Comparison of ENCODE assay signal across 8 cellular contexts in genomic region chr4:98658287-98659105, GRCh38. TPM values are rescaled to one million over a fixed set of nuclear protein-coding genes. Genes with fewer than 3 reads are reported as not detected.
DNase-seq lines count a peak whose midpoint lies in the region; ATAC-seq, FAIRE-seq and TF ChIP-seq lines count a peak whose summit lies in the region.

TSS of gene TSPAN5 (minus strand) at chr4:98658611.

- H3K4me2 ChIP-seq in HepG2 (ENCODE audit: low read depth, low read length) = peak within 1 kb of the TSS; percentile 64

- peak within 1 kb of the TSS; percentile 41 for H3K27ac ChIP-seq in A673 (ENCODE audit: low read depth, low read length, poor library complexity, severe bottlenecking)
- no peak within 1 kb of the TSS for H3K27ac ChIP-seq in HepG2 (ENCODE audit: extremely low read length, insufficient read depth, low read length)

- TF ChIP-seq CTCF in A673 (conservative IDR thresholded peaks at IDR 0.05; ENCODE audit: low read depth, low read length) (no peak), HepG2 (CRISPR knock-in tag; IDR thresholded peaks at IDR 0.05) (no peak)

- no peak for TF ChIP-seq POLR2A in HepG2 (IDR thresholded peaks at IDR 0.05; ENCODE audit: insufficient read depth in 1 of 2, low read depth in 2 of 2, low read length in 2 of 2)

- H3K27me3 ChIP-seq in A673 (replicated peaks; ENCODE audit: insufficient read depth, low read depth, low read length, poor library complexity) (no peaks in the 10 kb centered on the region), HepG2 (ENCODE audit: control insufficient read depth in 1 of 2, insufficient read depth in 2 of 2, low read length in 2 of 2) (peaks cover 4 to 45% of the 10 kb centered on the region in 2 experiments; a peak in 4 of 5 replicates)

- H3K36me3 ChIP-seq in A673 (ENCODE audit: insufficient read depth, low read length, poor library complexity, severe bottlenecking) (no peaks in the 10 kb centered on the region), HepG2 (replicated peaks in 1 of 2; ENCODE audit: control insufficient read depth in 1 of 2, insufficient read depth in 2 of 2, low read length in 2 of 2) (no peaks in the 10 kb centered on the region)

- ATAC-seq in GM18861 (IDR thresholded peaks at IDR 0.05; ENCODE audit: unreplicated experiment) (peak; percentile 68), HG03097 (IDR thresholded peaks at IDR 0.05; ENCODE audit: low FRiP score, unreplicated experiment) (peak; percentile 69), HepG2 (peak; percentile 95)

- WGBS in HepG2 (ENCODE audit: low lambda C conversion rate) = 0% methylated on average over 7 of the region's 113 CpGs

- DNase-seq in A673 (ENCODE audit: low spot score) (peak; percentile 88), NCI-H446 treated with DMSO at 0.1 percent for 48 hours (lab: John Stamatoyannopoulos, UW) (peak; percentile 61), dermis microvascular lymphatic vessel endothelial cell (ENCODE audit: low read depth in 2 of 2) (peak in 1 of 2 donors; percentile 88), HepG2 (ENCODE audit: low spot score) (peak; percentile 12)
- DNase-seq in activated CD4-positive, alpha-beta T cell treated with anti-CD3 and anti-CD28 coated beads, Interleukin-2, amount 50 U/mL, for 48 hours = peak; percentile 85
- peak; percentile 78 to 82 for DNase-seq in stimulated activated CD4-positive, alpha-beta T cell treated with anti-CD3 and anti-CD28 coated beads, Interleukin-2, amount 100 ng/mL, for 48 hours

- POLR2A ChIA-PET in A673 (lab: Charles Lee; ENCODE audit: low non-redundant PET) = interaction anchor here (0.6 kb wide), 1 partner anchor 232 kb away, joined by 11 read pairs; no protein-coding TSS in a partner anchor
- POLR2A ChIA-PET in HepG2 (lab: Yijun Ruan, JAX) = no interaction called here

- H3K4me3 ChIP-seq in A673 (ENCODE audit: low read depth, low read length, poor library complexity, severe bottlenecking) (peak within 1 kb of the TSS; percentile 67), HepG2 (replicated peaks in 1 of 3; ENCODE audit: insufficient read depth in 1 of 3, low read depth in 2 of 3, low read length in 3 of 3) (peak within 1 kb of the TSS; percentile 46 to 60 (median 51); a peak in 5 of 6 replicates)

- TF ChIP-seq RAD21 in HepG2 (CRISPR knock-in tag; IDR thresholded peaks at IDR 0.05) = no peak

- BruUV-seq in A673 (replicated peaks; lab: Mats Ljungman, UMichigan) (no TSS peak), HepG2 (replicated peaks; lab: Mats Ljungman, UMichigan) (no TSS peak)

- CTCF ChIA-PET in A673 (lab: Charles Lee) = interaction anchor here (0.6 to 1.0 kb wide), 2 partner anchors 10 to 191 kb away, joined by 4 to 5 read pairs; no protein-coding TSS in a partner anchor
- CTCF ChIA-PET in HepG2 (lab: Yijun Ruan, JAX; ENCODE audit: low intra/inter-chr PET ratio, low total read pairs) = no interaction called here

- intact Hi-C loops in A673 (cut with micrococcal nuclease; ENCODE audit: unreplicated experiment) (loop anchor here (5.0 kb wide), 3 partner anchors 169 to 269 kb away; partner anchors contain the start of gene EIF4E), HepG2 (cut with micrococcal nuclease; ENCODE audit: unreplicated experiment) (no loop called here)

- H4K20me1 ChIP-seq in HepG2 (ENCODE audit: insufficient read depth, low read length) = no peaks in the 10 kb centered on the region

- FAIRE-seq in HepG2 (lab: Jason Lieb, UNC) = no peak

- no peaks in the 10 kb centered on the region for H3K9me3 ChIP-seq in A673 (ENCODE audit: low read depth, low read length, poor library complexity, severe bottlenecking)
- H3K9me3 ChIP-seq in HepG2 (ENCODE audit: low read length) = no peaks in the 10 kb centered on the region

- no peak within 1 kb of the TSS for H2AFZ ChIP-seq in HepG2 (ENCODE audit: low read length)

- H3K79me2 ChIP-seq in HepG2 (ENCODE audit: insufficient read depth, low read length) = no peaks in the 10 kb centered on the region

- TF ChIP-seq EP300 in HepG2 (IDR thresholded peaks at IDR 0.05; ENCODE audit: low read depth in 2 of 2, low read length in 2 of 2) (no peak), HepG2 (CRISPR knock-in tag; IDR thresholded peaks at IDR 0.05; ENCODE audit: borderline replicate concordance) (no peak)

- in situ Hi-C loops in HepG2 (cut with HindIII; ENCODE audit: extremely low pct_ligation_motif_present, low pct_unique_long_range_greater_than_20kb) = no loop called here

- no peaks in the 10 kb centered on the region for H3K4me1 ChIP-seq in A673 (ENCODE audit: insufficient read depth, low read length, poor library complexity, severe bottlenecking)
- peaks cover 8% of the 10 kb centered on the region for H3K4me1 ChIP-seq in HepG2 (ENCODE audit: insufficient read depth, low read length)

- H3K9ac ChIP-seq in HepG2 (ENCODE audit: insufficient read depth, low read depth, low read length) = no peak within 1 kb of the TSS

TF ChIP-seq in HepG2, 621 proteins besides CTCF, POLR2A, EP300 and RAD21 (continues in another document):
- TF ChIP-seq ZNF781 (CRISPR knock-in tag; IDR thresholded peaks at IDR 0.05; ENCODE audit: borderline replicate concordance, not compliant biosample characterization) (no peak), SOX13 (IDR thresholded peaks at IDR 0.05) (no peak), SOX13 (CRISPR knock-in tag; conservative IDR thresholded peaks at IDR 0.05 in 1 of 2, IDR thresholded peaks at IDR 0.05 in 1 of 2) (no peak), ZNF800 (CRISPR knock-in tag; IDR thresholded peaks at IDR 0.05) (peak; percentile 53), SP140L (CRISPR knock-in tag; IDR thresholded peaks at IDR 0.05; ENCODE audit: borderline replicate concordance) (no peak), NFE2 (CRISPR knock-in tag; IDR thresholded peaks at IDR 0.05) (no peak), ELF3 (CRISPR knock-in tag; IDR thresholded peaks at IDR 0.05) (no peak), TFE3 (CRISPR knock-in tag; IDR thresholded peaks at IDR 0.05) (no peak), ZNF350 (CRISPR knock-in tag; IDR thresholded peaks at IDR 0.05; ENCODE audit: borderline replicate concordance, low read depth) (no peak)

RNA-seq across cellular contexts. Expression of gene TSPAN5, which starts in this region (rescaled TPM):
- total RNA-seq in A673 (2021) = 15.2 and 16.9 TPM in 2 replicates
- 71.4 and 89.8 TPM in 2 replicates for total RNA-seq in dermis microvascular lymphatic vessel endothelial cell
- total RNA-seq in HepG2 (2016; rRNA removed; fragmentation: Illumina TruSeq; extraction: Trizol) = 0.18 and 0.20 TPM in 2 replicates
- 0.10 TPM in 1 of 2 replicates, not detected in the other for total RNA-seq in HepG2 (2016; cell fraction: cytosol; rRNA removed; fragmentation: Illumina TruSeq; extraction: Trizol; ENCODE audit: low read depth)
- 0.21 and 0.22 TPM in 2 replicates for total RNA-seq in HepG2 (2016; cell fraction: insoluble cytoplasmic fraction; rRNA removed; fragmentation: Illumina TruSeq; extraction: Trizol)
- total RNA-seq in HepG2 (2016; cell fraction: membrane; rRNA removed; fragmentation: Illumina TruSeq; extraction: Trizol) = 0.09 and 0.14 TPM in 2 replicates
- 0.28 and 0.31 TPM in 2 replicates for total RNA-seq in HepG2 (2016; cell fraction: nucleus; rRNA removed; fragmentation: Illumina TruSeq; extraction: Trizol)
- polyA plus RNA-seq in HepG2 (2011; rRNA removed) = 0.47 and 0.53 TPM in 2 replicates
- polyA plus RNA-seq in HepG2 (2011; cell fraction: cytosol; rRNA removed) = 0.28 and 0.49 TPM in 2 replicates
- polyA plus RNA-seq in HepG2 (2011; cell fraction: nucleus; rRNA removed) = 0.29 TPM in 2 replicates
- 0.11 and 0.32 TPM in 2 replicates for polyA plus RNA-seq in HepG2 (2012)
- polyA plus RNA-seq in HepG2 (2016; cell fraction: cytosol; fragmentation: Illumina TruSeq; extraction: Trizol; ENCODE audit: low read depth) = 0.02 TPM in 1 of 2 replicates, not detected in the other
- polyA plus RNA-seq in HepG2 (2016; cell fraction: insoluble cytoplasmic fraction; fragmentation: Illumina TruSeq; extraction: Trizol; ENCODE audit: low read depth) = 0.14 and 0.21 TPM in 2 replicates
- 0.05 and 0.06 TPM in 2 replicates for polyA plus RNA-seq in HepG2 (2016; cell fraction: membrane; fragmentation: Illumina TruSeq; extraction: Trizol; ENCODE audit: low read depth)
- 0.47 and 0.59 TPM in 2 replicates for polyA plus RNA-seq in HepG2 (2016; cell fraction: nucleus; fragmentation: Illumina TruSeq; extraction: Trizol; ENCODE audit: insufficient read depth, low read depth)
- polyA minus RNA-seq in HepG2 (2011; rRNA and poly(A)+ RNA removed; ENCODE audit: low replicate concordance) = 0.09 and 0.40 TPM in 2 replicates
- 0.26 and 0.40 TPM in 2 replicates for polyA minus RNA-seq in HepG2 (2011; cell fraction: cytosol; rRNA and poly(A)+ RNA removed)
- 0.13 and 1.1 TPM in 2 replicates for polyA minus RNA-seq in HepG2 (2011; cell fraction: nucleus; rRNA and poly(A)+ RNA removed)

Comparison
In these comparisons a context has a peak if more than half of its experiments do, and no peak if none do; other contexts are left out.
1. RNA of gene TSPAN5 (total RNA-seq): 71.4 to 89.8 TPM in dermis microvascular lymphatic vessel endothelial cell and 15.2 to 16.9 TPM in A673; 0.09 to 0.31 TPM in HepG2; every median in the first group is over 10 times any median in the second.
2. Peak in every context shown above with its lines, with median percentiles within 50 percentile points of each other: ATAC-seq.